Comparison of ENCODE assay signal across 8 cellular contexts in genomic region chr4:88659061-88659889, GRCh38. TPM values are rescaled to one million over a fixed set of nuclear protein-coding genes. Genes with fewer than 3 reads are reported as not detected.
DNase-seq lines count a peak whose midpoint lies in the region; ATAC-seq and TF ChIP-seq lines count a peak whose summit lies in the region.

No MANE protein-coding gene starts in this region.

- no peak overlapping the region for H3K4me2 ChIP-seq in OCI-LY1 (ENCODE audit: low read length)
- peak overlapping the region; percentile 37 for H3K4me2 ChIP-seq in skeletal muscle satellite cell (ENCODE audit: low read length)

- WGBS in right cardiac atrium = 42% methylated on average over 4 of the region's 4 CpGs

- H3K79me2 ChIP-seq in OCI-LY1 (ENCODE audit: insufficient read depth, low read length) = no peaks in the 10 kb centered on the region

- H3F3A ChIP-seq in OCI-LY1 (ENCODE audit: insufficient read depth, low read length) = no peaks in the 10 kb centered on the region

- intact Hi-C loops in right cardiac atrium (cut with DNase I) = loop anchor here in 2 of 4 donors (2.0 to 10.0 kb wide), 2 partner anchors 122 to 124 kb away; no protein-coding TSS in a partner anchor

- H4K20me1 ChIP-seq in OCI-LY1 (ENCODE audit: insufficient read depth, low read length) = no peaks in the 10 kb centered on the region

- H3K27ac ChIP-seq in OCI-LY1 (ENCODE audit: low read depth, low read length, poor library complexity, severe bottlenecking) (no peak overlapping the region), right cardiac atrium (ENCODE audit: low read length) (no peak overlapping the region)

- DNase-seq in NCI-H1417 (lab: John Stamatoyannopoulos, UW) (peak; percentile 4 to 72 (median 40)), NCI-H1417 treated with DMSO at 0.1 percent for 48 hours (lab: John Stamatoyannopoulos, UW) (no peak), GM19238 (ENCODE audit: insufficient read length, low spot score) (peak; percentile 10), amniotic stem cell (lab: John Stamatoyannopoulos, UW) (peak; percentile 45), right cardiac atrium (peak in 2 of 3 donors; percentile 37 to 63)

- H3K27me3 ChIP-seq in OCI-LY1 (ENCODE audit: insufficient read depth, low read length) = no peaks in the 10 kb centered on the region
- H3K27me3 ChIP-seq in right cardiac atrium (ENCODE audit: control insufficient read depth, insufficient read depth) = no peaks in the 10 kb centered on the region
- H3K27me3 ChIP-seq in skeletal muscle satellite cell (ENCODE audit: control insufficient read depth, insufficient read depth, low read length) = no peaks in the 10 kb centered on the region

- no peak overlapping the region for H2AFZ ChIP-seq in OCI-LY1 (ENCODE audit: low read length)

- no peaks in the 10 kb centered on the region for H3K9me2 ChIP-seq in OCI-LY1 (ENCODE audit: low read depth, low read length)

- no peak overlapping the region for H3K4me3 ChIP-seq in OCI-LY1 (ENCODE audit: low read depth, low read length, poor library complexity, severe bottlenecking)
- H3K4me3 ChIP-seq in right cardiac atrium (ENCODE audit: low read length) = no peak overlapping the region
- H3K4me3 ChIP-seq in skeletal muscle satellite cell (ENCODE audit: low read length) = no peak overlapping the region

- H3K36me3 ChIP-seq in OCI-LY1 (ENCODE audit: insufficient read depth, low read length) (no peaks in the 10 kb centered on the region), skeletal muscle satellite cell (ENCODE audit: insufficient read depth, low read length) (peaks cover 17% of the 10 kb centered on the region)

- no peaks in the 10 kb centered on the region for H3K4me1 ChIP-seq in OCI-LY1 (ENCODE audit: insufficient read depth, low read length, severe bottlenecking)
- H3K4me1 ChIP-seq in right cardiac atrium (ENCODE audit: control insufficient read depth, insufficient read depth, low read length) = peaks cover 3% of the 10 kb centered on the region
- peaks cover 40% of the 10 kb centered on the region for H3K4me1 ChIP-seq in skeletal muscle satellite cell (ENCODE audit: control insufficient read depth, insufficient read depth, low read length)

- no peak overlapping the region for H3K9ac ChIP-seq in OCI-LY1 (ENCODE audit: low read length)
- H3K9ac ChIP-seq in skeletal muscle satellite cell (ENCODE audit: low read depth, low read length) = peak overlapping the region; percentile 72

- ATAC-seq in HG03108 (IDR thresholded peaks at IDR 0.05; ENCODE audit: unreplicated experiment) (peak; percentile 94), right cardiac atrium (peak; percentile 95 to 97)

- H3K9me3 ChIP-seq in OCI-LY1 (ENCODE audit: low read length) (no peaks in the 10 kb centered on the region), right cardiac atrium (ENCODE audit: control insufficient read depth, low read length) (no peaks in the 10 kb centered on the region), skeletal muscle satellite cell (replicated peaks; ENCODE audit: low read length) (no peaks in the 10 kb centered on the region)

- peak; percentile 64 for TF ChIP-seq CTCF in OCI-LY1 (IDR thresholded peaks at IDR 0.05; ENCODE audit: low read length)

RNA-seq across cellular contexts. Expression of gene NAP1L5, which starts 38.4 kb away (rescaled TPM):
- 10 to 100 TPM in 1 of 4 donors, 1 to 10 TPM in 3; 5.2 to 11.9 (median 6.3) TPM for total RNA-seq in right cardiac atrium
- polyA plus RNA-seq in right cardiac atrium = 12.9 TPM
- total RNA-seq in skeletal muscle satellite cell (2012; rRNA removed) = 7.6 and 10.9 TPM in 2 replicates
